Comparison of ENCODE assay signal across 1 cellular context in genomic region chr7:10429031-10429430, GRCh38.
TF ChIP-seq lines count a peak whose summit lies in the region.

No MANE protein-coding gene starts in this region.

TF ChIP-seq in GM23338, 12 proteins besides CTCF, POLR2A, EP300 and RAD21 (continued from another document):
- TF ChIP-seq REST (IDR thresholded peaks at IDR 0.05; ENCODE audit: unreplicated experiment) (no peak), EZH2 (IDR thresholded peaks at IDR 0.05; ENCODE audit: low read depth, unreplicated experiment) (no peak)
